Comparison of ENCODE assay signal across 23 cellular contexts in the genomic region with DNA sequence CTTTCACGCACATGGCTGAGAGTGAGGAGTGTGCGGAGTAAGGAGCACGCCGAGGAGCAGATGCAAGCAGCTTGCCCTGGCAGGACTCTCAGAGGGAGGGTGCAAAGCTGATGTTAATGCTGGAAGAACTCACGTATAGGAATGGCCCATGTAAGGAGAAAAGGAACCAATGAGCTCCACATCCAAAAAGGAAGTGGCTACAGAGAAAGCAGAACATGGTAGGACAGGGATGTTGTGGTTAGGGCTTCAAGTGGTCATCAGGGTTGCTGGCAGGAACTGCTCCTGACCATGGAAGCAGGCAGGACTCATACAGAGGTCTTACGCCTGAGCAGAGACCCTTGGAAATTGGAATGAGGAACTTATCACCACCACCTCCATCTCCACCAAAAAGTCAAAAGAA. TPM values are rescaled to one million over a fixed set of nuclear protein-coding genes. Genes with fewer than 3 reads are reported as not detected.
DNase-seq lines count a peak whose midpoint lies in the region; ATAC-seq, FAIRE-seq and TF ChIP-seq lines count a peak whose summit lies in the region.
"Had no signal": no experiment of that assay in that cellular context is flagged by ENCODE, and none has a peak within 500 bp of the region (broad histone marks: within the 10 kb centered on the region; RNA-seq: fewer than 3 reads in every experiment).

No MANE protein-coding gene starts in this region.

- no peaks in the 10 kb centered on the region for H3K36me3 ChIP-seq in stomach
- no peaks in the 10 kb centered on the region for H3K36me3 ChIP-seq in kidney (ENCODE audit: control insufficient read depth in 1 of 2, insufficient read depth in 2 of 2, low read length in 2 of 2)
- H3K36me3 ChIP-seq: heart right ventricle, SJCRH30 had no signal

- TF ChIP-seq EP300 in stomach (IDR thresholded peaks at IDR 0.05): no peak

- no peak for FAIRE-seq in kidney (lab: Jason Lieb, UNC)
- FAIRE-seq: H1 had no signal

- no peaks in the 10 kb centered on the region for H3K27me3 ChIP-seq in stomach

- DNase-seq in Daoy (ENCODE audit: low read depth) (peak; percentile 14), NOMO-1 treated with DMSO at 0.1 percent for 48 hours (lab: John Stamatoyannopoulos, UW; ENCODE audit: unreplicated experiment) (peak; percentile 62), chondrocyte (ENCODE audit: low spot score) (no peak), stomach (no peak), kidney (no peak)
- no peak for DNase-seq in T-helper 2 cell treated with Interferon-gamma antibody and Interleukin-4, amounts not matched to agents 5 μg/mL and 100 μg/mL, for 36 hours (ENCODE audit: low spot score)
- DNase-seq: activated CD4-positive, alpha-beta T cell treated with anti-CD3 and anti-CD28 coated beads for 48 hours; activated gamma-delta T cell treated with Interleukin-2 at 50 U/mL for 16 hours; DMS153; mammary epithelial cell; naive B cell; NCI-H1092; NCI-H524; SJCRH30; stimulated activated CD4-positive, alpha-beta T cell treated with anti-CD3 and anti-CD28 coated beads, Interleukin-4, amount 100 ng/mL, for 24 hours; T-helper 9 cell had no signal

- peaks cover 75% of the 10 kb centered on the region for H3K4me1 Mint-ChIP-seq in chondrocyte (ENCODE audit: low read depth)
- peaks cover 7% of the 10 kb centered on the region for H3K4me1 Mint-ChIP-seq in T-helper 2 cell treated with Interferon-gamma antibody and Interleukin-4, amounts not matched to agents 5 μg/mL and 100 μg/mL, for 36 hours (ENCODE audit: low read depth)

- H3K9me3 ChIP-seq in stomach (no peaks in the 10 kb centered on the region), kidney (ENCODE audit: control insufficient read depth in 1 of 2, low read length in 2 of 2) (no peaks in the 10 kb centered on the region)
- H3K9me3 ChIP-seq: heart right ventricle, SJCRH30 had no signal

- H3K4me3 ChIP-seq in stomach (no peak overlapping the region), kidney (ENCODE audit: low read length in 2 of 2) (no peak overlapping the region)
- H3K4me3 ChIP-seq: heart right ventricle, SJCRH30, smooth muscle cell had no signal

- no peak for ATAC-seq in GM18502 (IDR thresholded peaks at IDR 0.05; ENCODE audit: poor library complexity, unreplicated experiment)
- no peak for ATAC-seq in HG02678 (IDR thresholded peaks at IDR 0.05; ENCODE audit: unreplicated experiment)

- peaks cover 3% of the 10 kb centered on the region for H3K9me3 Mint-ChIP-seq in chondrocyte (ENCODE audit: low read depth)
- no peaks in the 10 kb centered on the region for H3K9me3 Mint-ChIP-seq in T-helper 2 cell treated with Interferon-gamma antibody and Interleukin-4, amounts not matched to agents 5 μg/mL and 100 μg/mL, for 36 hours
- H3K9me3 Mint-ChIP-seq: naive B cell had no signal

- H3K27ac Mint-ChIP-seq in chondrocyte (ENCODE audit: unreplicated experiment): peak overlapping the region; percentile 60
- H3K27ac Mint-ChIP-seq in T-helper 2 cell treated with Interferon-gamma antibody and Interleukin-4, amounts not matched to agents 5 μg/mL and 100 μg/mL, for 36 hours: no peak overlapping the region

- 76 to 84% (median 77%) methylated on average over 6 of the region's 6 CpGs for WGBS in stomach, 5 donors

- no peak for TF ChIP-seq POLR2A in stomach (IDR thresholded peaks at IDR 0.05)

- H3K4me1 ChIP-seq in stomach: peaks cover 8 to 72% (median 44%) of the 10 kb centered on the region in 4 donors
- H3K4me1 ChIP-seq in kidney (ENCODE audit: control insufficient read depth in 1 of 2, insufficient read depth in 1 of 2, low read depth in 1 of 2, low read length in 2 of 2): peaks cover 0 to 7% of the 10 kb centered on the region in 2 donors
- H3K4me1 ChIP-seq: parathyroid adenoma, SJCRH30 had no signal

- no peak overlapping the region for H3K9ac ChIP-seq in kidney (ENCODE audit: low read length in 2 of 2)
- H3K9ac ChIP-seq: parathyroid adenoma had no signal

- peaks cover 3% of the 10 kb centered on the region for H3K36me3 Mint-ChIP-seq in chondrocyte (ENCODE audit: low read depth)
- no peaks in the 10 kb centered on the region for H3K36me3 Mint-ChIP-seq in T-helper 2 cell treated with Interferon-gamma antibody and Interleukin-4, amounts not matched to agents 5 μg/mL and 100 μg/mL, for 36 hours (ENCODE audit: low read depth)
- H3K36me3 Mint-ChIP-seq: naive B cell had no signal

- H3K27me3 Mint-ChIP-seq in chondrocyte (ENCODE audit: low read depth): no peaks in the 10 kb centered on the region
- peaks cover 12% of the 10 kb centered on the region for H3K27me3 Mint-ChIP-seq in T-helper 2 cell treated with Interferon-gamma antibody and Interleukin-4, amounts not matched to agents 5 μg/mL and 100 μg/mL, for 36 hours (ENCODE audit: low read depth)

- intact Hi-C loops in stomach (cut with DNase I; ENCODE audit: low total_unique reads): no loop called here
- intact Hi-C loops in kidney (cut with DNase I): loop anchor here (10.0 kb wide), 1 partner anchor 87 kb away; no protein-coding TSS in a partner anchor

- no peak for TF ChIP-seq CTCF in chondrocyte (IDR thresholded peaks at IDR 0.05)
- no peak for TF ChIP-seq CTCF in stomach (IDR thresholded peaks at IDR 0.05)
- no peak for TF ChIP-seq CTCF in kidney (IDR thresholded peaks at IDR 0.05; ENCODE audit: borderline replicate concordance, extremely low read depth, insufficient read depth)

- no peak overlapping the region for H3K4me3 Mint-ChIP-seq in chondrocyte (ENCODE audit: unreplicated experiment)
- H3K4me3 Mint-ChIP-seq in T-helper 2 cell treated with Interferon-gamma antibody and Interleukin-4, amounts not matched to agents 5 μg/mL and 100 μg/mL, for 36 hours: no peak overlapping the region

- H3K27ac ChIP-seq in stomach (peak overlapping the region in 3 of 5 donors; percentile 26 to 66 (median 58)), kidney (ENCODE audit: low read depth in 2 of 2, low read length in 2 of 2) (no peak overlapping the region)
- H3K27ac ChIP-seq: parathyroid adenoma, SJCRH30 had no signal

RNA-seq across cellular contexts. Expression of a gene that starts 5.2 kb away (rescaled TPM):
- total RNA-seq in Daoy (2014; rRNA removed; shearing (Covaris generic)): 24.4 and 25.5 TPM in 2 replicates
- total RNA-seq in chondrocyte: 96.5 to 113 TPM (median 107 TPM) in 3 replicates
- total RNA-seq in stomach: 100 to 1,000 TPM in 3 of 5 donors, 10 to 100 TPM in 2; 69.3 to 727 (median 106) TPM
- polyA plus RNA-seq in stomach: 10 to 100 TPM; 11.6 to 14.5 (median 13.5) TPM
- 99.9 TPM for total RNA-seq in kidney
- 21.1 TPM for polyA plus RNA-seq in kidney (ENCODE audit: insufficient read depth, low read depth, low replicate concordance)

RNA-seq across cellular contexts. Expression of a gene that starts 56.2 kb away (rescaled TPM):
- 57.9 and 67.3 TPM in 2 replicates for total RNA-seq in Daoy (2014; rRNA removed; shearing (Covaris generic))
- total RNA-seq in chondrocyte: 65.0 to 75.4 TPM (median 68.8 TPM) in 3 replicates
- 100 to 1,000 TPM in 4 of 5 donors, 10 to 100 TPM in 1; 46.4 to 161 (median 104) TPM for total RNA-seq in stomach
- polyA plus RNA-seq in stomach: 10 to 100 TPM; 43.7 to 49.6 (median 49.5) TPM
- total RNA-seq in kidney: 57.1 TPM
- polyA plus RNA-seq in kidney (ENCODE audit: insufficient read depth, low read depth, low replicate concordance): 44.0 TPM
- total RNA-seq: OCI-LY7 had no signal

Comparison
In these comparisons a context has a peak if more than half of its experiments do, and no peak if none do; other contexts are left out.
1. DNase-seq: peak in Daoy (single experiment) and NOMO-1 treated with DMSO at 0.1 percent for 48 hours (single experiment); none in chondrocyte (single experiment), stomach (single experiment), kidney (single experiment) and T-helper 2 cell treated with Interferon-gamma antibody and Interleukin-4, amounts not matched to agents 5 μg/mL and 100 μg/mL, for 36 hours (single experiment).
2. H3K27ac ChIP-seq: peak in stomach (3 of 5); none in kidney (0 of 2).